In the genomic region with DNA sequence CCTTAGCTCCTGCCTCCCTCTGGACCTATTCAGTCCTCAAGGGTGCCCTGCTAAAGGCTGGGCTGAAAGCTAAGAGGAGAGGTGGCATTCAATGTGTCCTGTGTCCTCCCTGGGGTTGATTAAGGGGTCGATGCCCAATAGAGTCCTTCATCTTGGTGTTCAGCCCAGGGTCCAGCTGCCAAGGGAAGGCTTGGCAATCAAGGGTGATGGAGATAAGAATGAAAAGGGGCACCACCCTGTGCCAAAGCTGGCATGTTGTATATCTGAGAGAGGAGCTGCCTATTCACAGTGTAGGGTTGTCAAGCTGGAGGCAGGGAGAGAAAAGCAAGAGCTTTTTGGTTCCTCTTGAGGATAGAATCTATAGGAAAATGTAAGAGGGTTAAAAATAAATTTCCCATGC, we compare ENCODE assay signal across 20 cellular contexts. TPM values are rescaled to one million over a fixed set of nuclear protein-coding genes. Genes with fewer than 3 reads are reported as not detected.
DNase-seq lines count a peak whose midpoint lies in the region; ATAC-seq, FAIRE-seq and TF ChIP-seq lines count a peak whose summit lies in the region.
"Had no signal": no experiment of that assay in that cellular context is flagged by ENCODE, and none has a peak within 500 bp of the region (broad histone marks: within the 10 kb centered on the region; RNA-seq: fewer than 3 reads in every experiment).

No MANE protein-coding gene starts in this region.

- no peaks in the 10 kb centered on the region for H3K79me2 ChIP-seq in trophoblast cell (ENCODE audit: control insufficient read depth, insufficient read depth, low read length, poor library complexity)

- peaks cover 13 to 15% of the 10 kb centered on the region in 2 experiments for H3K4me1 ChIP-seq in trophoblast cell (ENCODE audit: control insufficient read depth in 1 of 2, insufficient read depth in 2 of 2, low read length in 2 of 2)

- H3K14ac ChIP-seq in trophoblast cell (ENCODE audit: low read length) = no peak overlapping the region

- no peak overlapping the region for H4K8ac ChIP-seq in trophoblast cell (ENCODE audit: low read depth, low read length)

- H3K79me1 ChIP-seq in trophoblast cell (ENCODE audit: low read length) = peaks cover 4% of the 10 kb centered on the region

- H3K27ac ChIP-seq in trophoblast cell (ENCODE audit: low read depth, low read length) = no peak overlapping the region

- no peak overlapping the region for H3K23ac ChIP-seq in trophoblast cell (ENCODE audit: low read length)

- peaks cover 2% of the 10 kb centered on the region for H3K36me3 ChIP-seq in bronchial epithelial cell (ENCODE audit: control insufficient read depth, insufficient read depth, low read length)
- H3K36me3 ChIP-seq in trophoblast cell (ENCODE audit: control insufficient read depth in 1 of 2, insufficient read depth in 2 of 2, low read length in 2 of 2) = peaks cover 3 to 7% of the 10 kb centered on the region in 2 experiments

- no peaks in the 10 kb centered on the region for H3K9me3 ChIP-seq in trophoblast cell (ENCODE audit: insufficient read depth, low read depth, low read length)

- H2BK5ac ChIP-seq in trophoblast cell (ENCODE audit: low read depth, low read length, poor library complexity) = no peak overlapping the region

- peak overlapping the region; percentile 27 for H2AK5ac ChIP-seq in trophoblast cell (ENCODE audit: low read length)

- no peak overlapping the region for H3K18ac ChIP-seq in trophoblast cell (ENCODE audit: low read length)

- H2BK120ac ChIP-seq in trophoblast cell (ENCODE audit: insufficient read depth, low read length, poor library complexity) = peak overlapping the region; percentile 5

- no peak overlapping the region for H4K12ac ChIP-seq in trophoblast cell (ENCODE audit: low read depth, low read length)

- intact Hi-C loops in Right ventricle myocardium superior (cut with DNase I) (no loop called here), cardiac septum (cut with DNase I) (no loop called here)

- no peak for DNase-seq in Right ventricle myocardium superior
- no peak for DNase-seq in cardiac septum (ENCODE audit: low spot score)
- peak; percentile 21 for DNase-seq in NCI-H2196 treated with DMSO at 0.1 percent for 48 hours (lab: John Stamatoyannopoulos, UW; ENCODE audit: unreplicated experiment)
- no peak for DNase-seq in bronchial epithelial cell (ENCODE audit: low read depth)
- DNase-seq in trophoblast cell = no peak
- no peak for DNase-seq in stimulated activated naive CD4-positive, alpha-beta T cell treated with Interleukin-2 at 50 U/mL for 16 hours (lab: John Stamatoyannopoulos, UW)
- DNase-seq in NCI-H510A treated with DMSO at 0.1 percent for 48 hours (lab: John Stamatoyannopoulos, UW) = no peak
- DNase-seq: ACHN; C1 segment of cervical spinal cord; CD8-positive, alpha-beta memory T cell; DMS79; KBM-7; NCI-H1436 treated with DMSO at 0.1 percent for 48 hours; NCI-H2029 treated with DMSO at 0.1 percent for 48 hours; NCI-H2171; NCI-H446 treated with DMSO at 0.1 percent for 48 hours had no signal

- peak; percentile 76 for ATAC-seq in Right ventricle myocardium superior (ENCODE audit: poor library complexity)

- H2AFZ ChIP-seq in trophoblast cell (ENCODE audit: insufficient read depth, low read length, poor library complexity) = no peak overlapping the region

- TF ChIP-seq CTCF in bronchial epithelial cell (IDR thresholded peaks at IDR 0.05; ENCODE audit: insufficient read depth, low read length, severe bottlenecking) = no peak

- H3K4me3 ChIP-seq in bronchial epithelial cell (ENCODE audit: low read depth, low read length) = no peak overlapping the region
- H3K4me3 ChIP-seq in trophoblast cell (ENCODE audit: low read depth, low read length) = no peak overlapping the region

- H3K27me3 ChIP-seq in bronchial epithelial cell (ENCODE audit: control insufficient read depth, insufficient read depth, low read length) = no peaks in the 10 kb centered on the region
- no peaks in the 10 kb centered on the region for H3K27me3 ChIP-seq in trophoblast cell (ENCODE audit: insufficient read depth, low read length)

- H3K4me2 ChIP-seq in trophoblast cell (ENCODE audit: low read length) = no peak overlapping the region

- H2BK12ac ChIP-seq in trophoblast cell (ENCODE audit: low read length) = peak overlapping the region; percentile 12

- no peak overlapping the region for H3K4ac ChIP-seq in trophoblast cell (ENCODE audit: low read depth, low read length)

- WGBS in trophoblast cell (ENCODE audit: extremely low coverage, insufficient coverage, insufficient read length) = no CpG with 5 or more reads among the region's 1 CpG

- no peak overlapping the region for H3K9ac ChIP-seq in trophoblast cell (ENCODE audit: low read length)

- FAIRE-seq in bronchial epithelial cell (lab: Jason Lieb, UNC) = peak; percentile 23
- FAIRE-seq: GM12892, GM18507, H1 had no signal

- H4K91ac ChIP-seq in trophoblast cell (ENCODE audit: low read depth, low read length) = peak overlapping the region; percentile 4

RNA-seq across cellular contexts. Expression of gene C20orf173, which starts 12.3 kb away (rescaled TPM):
- total RNA-seq in Right ventricle myocardium superior = not detected
- total RNA-seq in cardiac septum = not detected
- not detected in 2 replicates for total RNA-seq in bronchial epithelial cell
- not detected in 2 replicates for polyA plus RNA-seq in trophoblast cell (2013)
- total RNA-seq: CD8-positive, alpha-beta memory T cell; H1; SK-MEL-5 had no signal
- polyA plus RNA-seq: CD8-positive, alpha-beta memory T cell; H1 had no signal

RNA-seq across cellular contexts. Expression of gene ERGIC3, which starts 24.8 kb away (rescaled TPM):
- total RNA-seq in Right ventricle myocardium superior (90.7 TPM), cardiac septum (91.2 TPM), bronchial epithelial cell (354 and 460 TPM in 2 replicates)
- 162 and 167 TPM in 2 replicates for polyA plus RNA-seq in trophoblast cell (2013)
